In genomic region chr17:2232244-2232638, GRCh38 we compare ENCODE assay signal across 11 cellular contexts.
DNase-seq lines count a peak whose midpoint lies in the region; ATAC-seq, FAIRE-seq and TF ChIP-seq lines count a peak whose summit lies in the region.
"Had no signal": no experiment of that assay in that cellular context is flagged by ENCODE, and none has a peak within 500 bp of the region (broad histone marks: within the 10 kb centered on the region; RNA-seq: fewer than 3 reads in every experiment).

No MANE protein-coding gene starts in this region.

- TF ChIP-seq CTCF in astrocyte of the cerebellum (IDR thresholded peaks at IDR 0.05; ENCODE audit: low read depth, low read length, missing control alignments) (no peak), left lung (IDR thresholded peaks at IDR 0.05) (no peak), suprapubic skin (IDR thresholded peaks at IDR 0.05) (no peak), prostate gland (IDR thresholded peaks at IDR 0.05) (no peak)

- H3K27ac ChIP-seq in left lung (peak overlapping the region; percentile 15 to 16), suprapubic skin (peak overlapping the region; percentile 29), prostate gland (peak overlapping the region in 1 of 2 donors; percentile 19)
- H3K27ac ChIP-seq: epithelial cell of prostate, neural progenitor cell had no signal

- peaks cover 23 to 25% of the 10 kb centered on the region in 2 donors for H3K4me1 ChIP-seq in left lung
- peaks cover 27% of the 10 kb centered on the region for H3K4me1 ChIP-seq in suprapubic skin
- H3K4me1 ChIP-seq in prostate gland (replicated peaks), result no peaks in the 10 kb centered on the region
- H3K4me1 ChIP-seq: neural progenitor cell had no signal

- in situ Hi-C loops in astrocyte of the cerebellum (cut with HindIII; ENCODE audit: low sequenced_read_pairs), result no loop called here

- no peak for TF ChIP-seq POLR2A in suprapubic skin (IDR thresholded peaks at IDR 0.05)
- TF ChIP-seq POLR2A in GM12891 (IDR thresholded peaks at IDR 0.05; ENCODE audit: low read depth, low read length), result no peak
- TF ChIP-seq POLR2A in prostate gland (IDR thresholded peaks at IDR 0.05), result no peak

- 47% methylated on average over 9 of the region's 9 CpGs for WGBS in suprapubic skin
- 44% methylated on average over 9 of the region's 9 CpGs for WGBS in prostate gland

- H3K36me3 ChIP-seq in left lung (peaks cover 0 to 16% of the 10 kb centered on the region in 2 donors), suprapubic skin (peaks cover 13% of the 10 kb centered on the region), prostate gland (no peaks in the 10 kb centered on the region)
- H3K36me3 ChIP-seq: neural progenitor cell had no signal

- H3K9me3 ChIP-seq in left lung (no peaks in the 10 kb centered on the region), suprapubic skin (no peaks in the 10 kb centered on the region), prostate gland (no peaks in the 10 kb centered on the region)

- DNase-seq in GM04504 (ENCODE audit: low read depth), result peak; percentile 73
- DNase-seq in astrocyte of the cerebellum (ENCODE audit: low read depth), result peak; percentile 87
- DNase-seq in left lung, result no peak
- no peak for DNase-seq in suprapubic skin (ENCODE audit: low spot score in 2 of 2)
- DNase-seq in GM12891 (ENCODE audit: insufficient read length, low spot score), result no peak
- no peak for DNase-seq in prostate gland (ENCODE audit: low spot score)
- DNase-seq: immature natural killer cell, T-helper 9 cell had no signal

- intact Hi-C loops in left lung (cut with DNase I), result no loop called here
- intact Hi-C loops in prostate gland (cut with DNase I), result loop anchor here (5.0 kb wide), 1 partner anchor 135 kb away; no protein-coding TSS in a partner anchor

- no peak for FAIRE-seq in GM12891 (lab: Jason Lieb, UNC)

- ATAC-seq in left lung (peak; percentile 46), HG03439 (IDR thresholded peaks at IDR 0.05; ENCODE audit: unreplicated experiment) (no peak)

- no peak for TF ChIP-seq EP300 in suprapubic skin (IDR thresholded peaks at IDR 0.05)

- H3K27me3 ChIP-seq in left lung (no peaks in the 10 kb centered on the region), suprapubic skin (no peaks in the 10 kb centered on the region), prostate gland (replicated peaks; ENCODE audit: insufficient read depth) (no peaks in the 10 kb centered on the region)
- H3K27me3 ChIP-seq: neural progenitor cell had no signal

- H3K4me3 ChIP-seq in astrocyte of the cerebellum (ENCODE audit: low read depth, low read length) (no peak overlapping the region), left lung (no peak overlapping the region), suprapubic skin (no peak overlapping the region), prostate gland (no peak overlapping the region)
- H3K4me3 ChIP-seq: neural progenitor cell had no signal

TF ChIP-seq in GM12891, 5 proteins besides CTCF, POLR2A, EP300 and RAD21:
- TF ChIP-seq PAX5 (IDR thresholded peaks at IDR 0.05; ENCODE audit: insufficient read depth, low read length, severe bottlenecking), result no peak
- no peak for TF ChIP-seq TAF1 (IDR thresholded peaks at IDR 0.05; ENCODE audit: low read depth, low read length)
- TF ChIP-seq SPI1 (IDR thresholded peaks at IDR 0.05; ENCODE audit: low read depth, low read length), result no peak
- TF ChIP-seq POLR2AphosphoS5 (IDR thresholded peaks at IDR 0.05; ENCODE audit: low read depth, low read length), result no peak
- no peak for TF ChIP-seq POU2F2 (IDR thresholded peaks at IDR 0.05; ENCODE audit: low read depth, low read length)

Comparison
In these comparisons a context has a peak if more than half of its experiments do, and no peak if none do; other contexts are left out.
1. DNase-seq: peak in GM04504 (single experiment) and astrocyte of the cerebellum (single experiment); none in left lung (0 of 2), suprapubic skin (0 of 2), GM12891 (single experiment) and prostate gland (single experiment).